Comparison of ENCODE assay signal across 20 cellular contexts in the genomic region with DNA sequence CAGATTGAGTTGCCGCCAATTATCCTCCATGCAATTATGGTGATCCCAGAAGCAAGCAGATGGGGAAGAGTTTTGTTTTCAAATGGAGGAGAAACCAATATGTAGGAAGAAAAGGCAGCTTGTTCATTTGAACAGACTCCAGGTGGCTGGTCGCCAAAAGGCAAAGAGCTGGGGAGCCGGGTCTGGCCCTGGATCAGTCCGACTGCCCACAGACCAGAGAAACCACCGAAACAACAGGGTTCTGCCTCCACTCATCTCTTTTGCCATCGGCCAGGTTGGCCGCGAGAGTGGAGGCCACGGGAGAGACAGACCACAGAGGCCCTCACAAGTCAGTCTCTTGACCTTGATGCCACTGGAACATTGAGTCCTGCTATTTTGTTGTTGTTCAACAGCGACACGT.
"Had no signal": no experiment of that assay in that cellular context is flagged by ENCODE, and none has a peak within 500 bp of the region (broad histone marks: within the 10 kb centered on the region; RNA-seq: fewer than 3 reads in every experiment).

No MANE protein-coding gene starts in this region.

- H3K4me2 ChIP-seq: PC-9 had no signal

- H2AFZ ChIP-seq: PC-9 had no signal

- DNase-seq: activated CD4-positive, alpha-beta memory T cell treated with anti-CD3 and anti-CD28 coated beads, Interleukin-2, amount 10 ng/mL, durations not matched to agents 7 days and 5 days; activated CD4-positive, alpha-beta T cell treated with anti-CD3 and anti-CD28 coated beads, Interleukin-2, amount 10 ng/mL, durations not matched to agents 7 days and 5 days; activated CD4-positive, CD25-positive, alpha-beta regulatory T cell; activated CD8-positive, alpha-beta memory T cell treated with anti-CD3 and anti-CD28 coated beads, Interleukin-2, amount 50 U/mL, for 4 hours; activated gamma-delta T cell treated with Interleukin-2 at 50 U/mL for 16 hours; activated naive CD4-positive, alpha-beta T cell treated with anti-CD3 and anti-CD28 coated beads, Interleukin-2, amount 10 ng/mL, durations not matched to agents 7 days and 5 days; activated naive CD8-positive, alpha-beta T cell treated with anti-CD3 and anti-CD28 coated beads for 36 hours; activated T-cell treated with anti-CD3 and anti-CD28 coated beads, Interleukin-2, amount 50 U/mL, for 72 hours; colonic mucosa; Kasumi-1; KBM-7; NCI-H1048; NCI-H1436 treated with DMSO at 0.1 percent for 48 hours; NCI-H524 treated with DMSO at 0.1 percent for 48 hours; PC-9; SHP77 treated with DMSO at 0.1 percent for 48 hours; T-helper 17 cell; T-helper 9 cell had no signal

- H3K36me3 ChIP-seq: colonic mucosa had no signal

- H3K4me3 ChIP-seq: colonic mucosa, PC-9 had no signal

- ATAC-seq: activated T-cell treated with anti-CD3 and anti-CD28 coated beads, Interleukin-2, amount 50 U/mL, for 72 hours; T-helper 17 cell had no signal

- H3K27ac ChIP-seq: colonic mucosa, PC-9, VCaP had no signal

- H3K27me3 Mint-ChIP-seq: activated CD4-positive, alpha-beta memory T cell treated with anti-CD3 and anti-CD28 coated beads, Interleukin-2, amount 10 ng/mL, durations not matched to agents 7 days and 5 days; activated CD4-positive, alpha-beta T cell treated with anti-CD3 and anti-CD28 coated beads, Interleukin-2, amount 10 ng/mL, durations not matched to agents 7 days and 5 days; activated naive CD4-positive, alpha-beta T cell treated with anti-CD3 and anti-CD28 coated beads, Interleukin-2, amount 10 ng/mL, durations not matched to agents 7 days and 5 days; activated naive CD8-positive, alpha-beta T cell treated with anti-CD3 and anti-CD28 coated beads for 36 hours; T-helper 17 cell had no signal

- H3K9me3 ChIP-seq: colonic mucosa had no signal

- H3K9me3 Mint-ChIP-seq: activated CD4-positive, alpha-beta memory T cell treated with anti-CD3 and anti-CD28 coated beads, Interleukin-2, amount 10 ng/mL, durations not matched to agents 7 days and 5 days; activated CD4-positive, alpha-beta T cell treated with anti-CD3 and anti-CD28 coated beads, Interleukin-2, amount 10 ng/mL, durations not matched to agents 7 days and 5 days; activated naive CD4-positive, alpha-beta T cell treated with anti-CD3 and anti-CD28 coated beads, Interleukin-2, amount 10 ng/mL, durations not matched to agents 7 days and 5 days; activated T-helper 2 cell treated with anti-CD3 and anti-CD28 coated beads, Interferon-gamma antibody, Interleukin-2, Interleukin-4, amounts not matched to agents 10 μg/mL and 5 μg/mL and 100 μg/mL, durations not matched to agents 14 hours and 24 hours and 36 hours had no signal

- H3K4me1 Mint-ChIP-seq: activated CD4-positive, alpha-beta memory T cell treated with anti-CD3 and anti-CD28 coated beads, Interleukin-2, amount 10 ng/mL, durations not matched to agents 7 days and 5 days; activated CD4-positive, alpha-beta T cell treated with anti-CD3 and anti-CD28 coated beads, Interleukin-2, amount 10 ng/mL, durations not matched to agents 7 days and 5 days; activated naive CD4-positive, alpha-beta T cell treated with anti-CD3 and anti-CD28 coated beads, Interleukin-2, amount 10 ng/mL, durations not matched to agents 7 days and 5 days; activated naive CD8-positive, alpha-beta T cell treated with anti-CD3 and anti-CD28 coated beads for 36 hours; T-helper 17 cell had no signal

- H3K27ac Mint-ChIP-seq: activated CD4-positive, alpha-beta memory T cell treated with anti-CD3 and anti-CD28 coated beads, Interleukin-2, amount 10 ng/mL, durations not matched to agents 7 days and 5 days; activated CD4-positive, alpha-beta T cell treated with anti-CD3 and anti-CD28 coated beads, Interleukin-2, amount 10 ng/mL, durations not matched to agents 7 days and 5 days; activated naive CD4-positive, alpha-beta T cell treated with anti-CD3 and anti-CD28 coated beads, Interleukin-2, amount 10 ng/mL, durations not matched to agents 7 days and 5 days; activated naive CD8-positive, alpha-beta T cell treated with anti-CD3 and anti-CD28 coated beads for 36 hours; activated T-cell treated with anti-CD3 and anti-CD28 coated beads, Interleukin-2, amount 50 U/mL, for 72 hours; activated T-helper 2 cell treated with anti-CD3 and anti-CD28 coated beads, Interferon-gamma antibody, Interleukin-2, Interleukin-4, amounts not matched to agents 10 μg/mL and 5 μg/mL and 100 μg/mL, durations not matched to agents 14 hours and 24 hours and 36 hours; T-helper 17 cell had no signal

- H3K27me3 ChIP-seq: colonic mucosa had no signal

- H3K36me3 Mint-ChIP-seq: activated naive CD4-positive, alpha-beta T cell treated with anti-CD3 and anti-CD28 coated beads, Interleukin-2, amount 10 ng/mL, durations not matched to agents 7 days and 5 days; activated naive CD8-positive, alpha-beta T cell treated with anti-CD3 and anti-CD28 coated beads for 36 hours had no signal

- H3K4me1 ChIP-seq: colonic mucosa had no signal

- H3K4me3 Mint-ChIP-seq: activated CD4-positive, alpha-beta memory T cell treated with anti-CD3 and anti-CD28 coated beads, Interleukin-2, amount 10 ng/mL, durations not matched to agents 7 days and 5 days; activated CD4-positive, alpha-beta T cell treated with anti-CD3 and anti-CD28 coated beads, Interleukin-2, amount 10 ng/mL, durations not matched to agents 7 days and 5 days; activated naive CD4-positive, alpha-beta T cell treated with anti-CD3 and anti-CD28 coated beads, Interleukin-2, amount 10 ng/mL, durations not matched to agents 7 days and 5 days; activated naive CD8-positive, alpha-beta T cell treated with anti-CD3 and anti-CD28 coated beads for 36 hours; activated T-cell treated with anti-CD3 and anti-CD28 coated beads, Interleukin-2, amount 50 U/mL, for 72 hours; T-helper 17 cell had no signal
